8 cellular contexts compared by ENCODE assay signal in the genomic region with DNA sequence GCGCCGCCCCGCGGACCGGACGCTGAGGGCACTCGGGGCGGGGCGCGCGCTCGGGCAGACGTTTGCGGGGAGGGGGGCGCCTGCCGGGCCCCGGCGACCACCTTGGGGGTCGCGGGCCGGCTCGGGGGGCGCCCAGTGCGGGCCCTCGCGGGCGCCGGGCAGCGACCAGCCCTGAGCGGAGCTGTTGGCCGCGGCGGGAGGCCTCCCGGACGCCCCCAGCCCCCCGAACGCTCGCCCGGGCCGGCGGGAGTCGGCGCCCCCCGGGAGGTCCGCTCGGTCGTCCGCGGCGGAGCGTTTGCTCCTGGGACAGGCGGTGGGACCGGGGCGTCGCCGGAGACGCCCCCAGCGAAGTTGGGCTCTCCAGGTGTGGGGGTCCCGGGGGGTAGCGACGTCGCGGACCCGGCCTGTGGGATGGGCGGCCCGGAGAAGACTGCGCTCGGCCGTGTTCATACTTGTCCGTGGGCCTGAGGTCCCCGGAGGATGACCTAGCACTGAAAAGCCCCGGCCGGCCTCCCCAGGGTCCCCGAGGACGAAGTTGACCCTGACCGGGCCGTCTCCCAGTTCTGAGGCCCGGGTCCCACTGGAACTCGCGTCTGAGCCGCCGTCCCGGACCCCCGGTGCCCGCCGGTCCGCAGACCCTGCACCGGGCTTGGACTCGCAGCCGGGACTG. TPM values are rescaled to one million over a fixed set of nuclear protein-coding genes. Genes with fewer than 3 reads are reported as not detected.
DNase-seq lines count a peak whose midpoint lies in the region; FAIRE-seq and TF ChIP-seq lines count a peak whose summit lies in the region.

No MANE protein-coding gene starts in this region.

- WGBS in H1 (ENCODE audit: extremely low coverage in 1 of 2, insufficient coverage in 1 of 2, insufficient read length in 1 of 2, insufficient replicate concordance in 2 of 2, low coverage in 1 of 2, low lambda C conversion rate in 2 of 2, missing lambda C conversion rate in 1 of 2), 2 experiments: 3% methylated on average over 58 of the region's 90 CpGs; no CpG with 5 or more reads in 1 of the 2 experiments

- no peaks in the 10 kb centered on the region for H3K27me3 ChIP-seq in CD4-positive, alpha-beta memory T cell (ENCODE audit: insufficient read depth, low read length)
- H3K27me3 ChIP-seq in H1 (replicated peaks in 1 of 4; ENCODE audit: control insufficient read depth in 3 of 4, extremely low read depth in 1 of 4, insufficient read depth in 3 of 4, low read length in 3 of 4) (no peaks in the 10 kb centered on the region), neural cell (ENCODE audit: insufficient read depth, low read depth, low read length) (no peaks in the 10 kb centered on the region)

- H4K5ac ChIP-seq in H1 (ENCODE audit: insufficient read length, low read depth, low read length): no peak overlapping the region

- H3K18ac ChIP-seq in H1 (ENCODE audit: extremely low read depth, low read length): no peak overlapping the region

- no peak for FAIRE-seq in H1 (lab: Jason Lieb, UNC)

- TF ChIP-seq RAD21 in H1 (IDR thresholded peaks at IDR 0.05 in 1 of 2, conservative IDR thresholded peaks at IDR 0.05 in 1 of 2; ENCODE audit: low read depth in 2 of 2, low read length in 2 of 2) (no peak), neural cell (conservative IDR thresholded peaks at IDR 0.05) (no peak)

- no peak for TF ChIP-seq POLR2A in H1 (IDR thresholded peaks at IDR 0.05; ENCODE audit: control extremely low read depth in 1 of 2, low read depth in 2 of 2, low read length in 2 of 2)

- no peak overlapping the region for H3K4ac ChIP-seq in H1 (replicated peaks; ENCODE audit: insufficient read length, low read depth, low read length)

- no peak overlapping the region for H2BK120ac ChIP-seq in H1 (replicated peaks; ENCODE audit: low read depth, low read length)

- peak overlapping the region; percentile 93 to 96 (median 94) for H3K4me3 Mint-ChIP-seq in CD4-positive, alpha-beta memory T cell

- POLR2A ChIA-PET in CD4-positive, alpha-beta memory T cell (lab: Charles Lee; ENCODE audit: partially characterized antibody): interaction anchor here (0.7 to 1.5 kb wide), 6 partner anchors 9 to 187 kb away, joined by 3 to 5 read pairs (median 4); no protein-coding TSS in a partner anchor
- POLR2A ChIA-PET in H1 (lab: Charles Lee; ENCODE audit: partially characterized antibody): interaction anchor here (0.8 to 1.3 kb wide), 4 partner anchors 16 to 180 kb away, joined by 3 to 4 read pairs (median 3); partner anchors contain the start of gene CNN2

- peaks cover 56% of the 10 kb centered on the region for H3K4me1 ChIP-seq in CD4-positive, alpha-beta memory T cell (ENCODE audit: insufficient read depth, low read length)
- peaks cover 0 to 18% (median 14%) of the 10 kb centered on the region in 4 experiments; a peak in 6 of 7 replicates for H3K4me1 ChIP-seq in H1 (replicated peaks in 1 of 4; ENCODE audit: control insufficient read depth in 3 of 4, insufficient read depth in 4 of 4, low read length in 3 of 4)

- H2BK5ac ChIP-seq in H1 (ENCODE audit: low read depth, low read length): no peak overlapping the region

- H4K8ac ChIP-seq in H1 (ENCODE audit: extremely low read depth, insufficient read depth, low read length): no peak overlapping the region

- peak overlapping the region; percentile 58 to 68 for H3K4me3 ChIP-seq in CD4-positive, alpha-beta memory T cell (ENCODE audit: low read length in 2 of 2)
- peak overlapping the region; percentile 66 to 86 (median 76) for H3K4me3 ChIP-seq in H1 (ENCODE audit: extremely low read depth in 1 of 4, insufficient read depth in 2 of 4, low read depth in 3 of 4, low read length in 4 of 4)
- H3K4me3 ChIP-seq in neural cell (ENCODE audit: low read length): peak overlapping the region; percentile 94

- H3K36me3 Mint-ChIP-seq in CD4-positive, alpha-beta memory T cell: peaks cover 0 to 14% of the 10 kb centered on the region in 2 donors

- H4K20me1 ChIP-seq in H1 (replicated peaks in 1 of 2; ENCODE audit: control insufficient read depth in 1 of 2, insufficient read depth in 2 of 2, low read length in 2 of 2): peaks cover 12 to 15% of the 10 kb centered on the region in 2 experiments
- peaks cover 11% of the 10 kb centered on the region for H4K20me1 ChIP-seq in neural cell (ENCODE audit: insufficient read depth)

- H3K27ac ChIP-seq in CD4-positive, alpha-beta memory T cell (ENCODE audit: low read depth, low read length): peak overlapping the region; percentile 78
- H3K27ac ChIP-seq in H1 (ENCODE audit: low read depth, low read length) (no peak overlapping the region; the same call in 1 of the 2 replicates), neural cell (ENCODE audit: low read length) (no peak overlapping the region)

- H2BK20ac ChIP-seq in H1 (ENCODE audit: low read length): no peak overlapping the region

- peak overlapping the region; percentile 93 to 100 for H3K4me2 ChIP-seq in H1 (ENCODE audit: insufficient read depth in 1 of 2, low read depth in 2 of 2, low read length in 2 of 2)
- H3K4me2 ChIP-seq in neural cell (ENCODE audit: low read length): peak overlapping the region; percentile 68

- no peak overlapping the region for H3K14ac ChIP-seq in H1 (ENCODE audit: insufficient read length)

- no peak overlapping the region for H2AFZ ChIP-seq in H1 (ENCODE audit: low read length)
- H2AFZ ChIP-seq in neural cell (ENCODE audit: low read depth, low read length): no peak overlapping the region

- peak overlapping the region; percentile 84 to 96 (median 95) for H3K27ac Mint-ChIP-seq in CD4-positive, alpha-beta memory T cell

- no peak overlapping the region for H2AK5ac ChIP-seq in H1 (ENCODE audit: low read depth, low read length)

- H3K36me3 ChIP-seq in CD4-positive, alpha-beta memory T cell (ENCODE audit: insufficient read depth, low read length): peaks cover 6% of the 10 kb centered on the region
- H3K36me3 ChIP-seq in H1 (ENCODE audit: control insufficient read depth in 2 of 4, insufficient read depth in 4 of 4, low read length in 3 of 4) (peaks cover 0 to 5% (median 0%) of the 10 kb centered on the region in 4 experiments; a peak in 2 of 8 replicates), neural cell (ENCODE audit: insufficient read depth, low read length) (no peaks in the 10 kb centered on the region)

- H3K27me3 Mint-ChIP-seq in CD4-positive, alpha-beta memory T cell: no peaks in the 10 kb centered on the region

- intact Hi-C loops in CD4-positive, alpha-beta memory T cell (cut with micrococcal nuclease): no loop called here

- peaks cover 14% of the 10 kb centered on the region for H3K23me2 ChIP-seq in H1 (ENCODE audit: low read depth, low read length)

- TF ChIP-seq EP300 in H1 (IDR thresholded peaks at IDR 0.05; ENCODE audit: borderline replicate concordance in 1 of 2, low read depth in 2 of 2, low read length in 2 of 2) (no peak), neural cell (conservative IDR thresholded peaks at IDR 0.05; ENCODE audit: poor library complexity, severe bottlenecking) (no peak)

- no peaks in the 10 kb centered on the region for H3F3A ChIP-seq in neural cell (ENCODE audit: insufficient read depth, low read length, poor library complexity, severe bottlenecking)

- H3K9me3 Mint-ChIP-seq in CD4-positive, alpha-beta memory T cell: no peaks in the 10 kb centered on the region

- DNase-seq in CD4-positive, alpha-beta memory T cell: no peak
- DNase-seq in NCI-H69 (lab: John Stamatoyannopoulos, UW) (peak; percentile 46), H1 (ENCODE audit: low read depth in 1 of 2, low spot score in 2 of 2) (no peak), germinal center (ENCODE audit: low spot score) (no peak), NCI-H1436 (lab: John Stamatoyannopoulos, UW) (no peak), mesenteric fat pad (ENCODE audit: low spot score) (no peak), DMS79 (lab: John Stamatoyannopoulos, UW) (no peak)

- CTCF ChIA-PET in CD4-positive, alpha-beta memory T cell (lab: Charles Lee; ENCODE audit: partially characterized antibody): interaction anchor here (0.8 kb wide), 1 partner anchor 141 kb away, joined by 3 read pairs; no protein-coding TSS in a partner anchor
- CTCF ChIA-PET in H1 (lab: Charles Lee; ENCODE audit: partially characterized antibody): interaction anchor here (0.6 kb wide), 2 partner anchors 346 to 814 kb away, joined by 3 to 4 read pairs; no protein-coding TSS in a partner anchor

- H3K9ac ChIP-seq in H1 (replicated peaks in 1 of 4; ENCODE audit: extremely low read depth in 1 of 4, low read depth in 3 of 4, low read length in 3 of 4) (peak overlapping the region; percentile 36 to 95 (median 63); a peak in 3 of 7 replicates), neural cell (ENCODE audit: low read length) (peak overlapping the region; percentile 74)

- H3K79me1 ChIP-seq in H1 (ENCODE audit: low read depth, low read length): peaks cover 16% of the 10 kb centered on the region

- H3K9me2 ChIP-seq in neural cell (ENCODE audit: insufficient read depth, low read length): no peaks in the 10 kb centered on the region

- TF ChIP-seq CTCF in H1 (IDR thresholded peaks at IDR 0.05; ENCODE audit: control extremely low read depth in 1 of 3, insufficient read depth in 1 of 3, low read depth in 1 of 3, low read length in 3 of 3) (no peak), neural cell (IDR thresholded peaks at IDR 0.05; ENCODE audit: poor library complexity, severe bottlenecking) (no peak)

- H4K91ac ChIP-seq in H1 (replicated peaks; ENCODE audit: insufficient read length, low read length): no peak overlapping the region

- H3K23ac ChIP-seq in H1 (ENCODE audit: insufficient read length): no peak overlapping the region

- H2BK15ac ChIP-seq in H1 (ENCODE audit: low read length): no peak overlapping the region

- no peaks in the 10 kb centered on the region for H3K9me3 ChIP-seq in CD4-positive, alpha-beta memory T cell (ENCODE audit: control insufficient read depth in 1 of 2, low read length in 2 of 2)
- H3K9me3 ChIP-seq in H1 (ENCODE audit: insufficient read depth in 2 of 2, low read depth in 1 of 2, low read length in 1 of 2) (no peaks in the 10 kb centered on the region), neural cell (ENCODE audit: low read length) (no peaks in the 10 kb centered on the region)

- no peak overlapping the region for H2BK12ac ChIP-seq in H1 (ENCODE audit: low read depth, low read length)

- H3K56ac ChIP-seq in H1 (replicated peaks; ENCODE audit: insufficient read length, low read depth, low read length): no peak overlapping the region

- peaks cover 9 to 52% (median 31%) of the 10 kb centered on the region in 4 donors for H3K4me1 Mint-ChIP-seq in CD4-positive, alpha-beta memory T cell

- H3K79me2 ChIP-seq in H1 (ENCODE audit: control insufficient read depth in 1 of 2, insufficient read depth in 2 of 2, low read length in 2 of 2) (peaks cover 14 to 50% of the 10 kb centered on the region in 2 experiments; a peak in 3 of 4 replicates), neural cell (replicated peaks; ENCODE audit: insufficient read depth, low read length) (peaks cover 39% of the 10 kb centered on the region)

RNA-seq across cellular contexts. Expression of gene STK11, which starts 0.6 kb away (rescaled TPM):
- total RNA-seq in CD4-positive, alpha-beta memory T cell: 100 to 1,000 TPM; 112 to 114 TPM
- polyA plus RNA-seq in CD4-positive, alpha-beta memory T cell: 10 to 100 TPM; 11.0 to 43.5 TPM
- 70.7 and 75.2 TPM in 2 replicates for total RNA-seq in H1 (2021; fragmentation: NEBNext Ultra II Directional; extraction: Animal tissue kit (Norgen Biotek cat#: 25700))
- polyA plus RNA-seq in H1 (2011; rRNA removed): 45.3 and 71.0 TPM in 2 replicates
- 71.1 TPM for polyA plus RNA-seq in H1 (2011; cell fraction: cytosol; rRNA removed)
- polyA plus RNA-seq in H1 (2011; cell fraction: nucleus; rRNA removed): 143 TPM
- 58.3 to 76.3 TPM (median 64.8 TPM) in 4 replicates for polyA plus RNA-seq in H1 (2012, experiment 1 of 2)
- 55.4 TPM for polyA plus RNA-seq in H1 (2012, experiment 2 of 2)
- 44.0 TPM for polyA plus RNA-seq in H1 (2013, experiment 1 of 2)
- polyA plus RNA-seq in H1 (2013, experiment 2 of 2): 41.8 TPM
- polyA minus RNA-seq in H1 (2011; rRNA and poly(A)+ RNA removed): 22.4 and 26.9 TPM in 2 replicates
- polyA minus RNA-seq in H1 (2011; cell fraction: cytosol; rRNA and poly(A)+ RNA removed): 44.5 TPM
- 46.0 TPM for polyA minus RNA-seq in H1 (2011; cell fraction: nucleus; rRNA and poly(A)+ RNA removed)
- polyA plus RNA-seq in neural cell: 51.6 and 62.5 TPM in 2 replicates
- 50.6 and 54.8 TPM in 2 replicates for polyA minus RNA-seq in neural cell
- 60.8 TPM for total RNA-seq in mesenteric fat pad

RNA-seq across cellular contexts. Expression of gene CBARP, which starts 31.6 kb away (rescaled TPM):
- total RNA-seq in CD4-positive, alpha-beta memory T cell: not detected
- polyA plus RNA-seq in CD4-positive, alpha-beta memory T cell: not detected
- total RNA-seq in H1 (2021; fragmentation: NEBNext Ultra II Directional; extraction: Animal tissue kit (Norgen Biotek cat#: 25700)): 14.7 and 18.0 TPM in 2 replicates
- polyA plus RNA-seq in H1 (2011; rRNA removed) (4.9 and 11.6 TPM in 2 replicates), neural cell (18.2 and 24.5 TPM in 2 replicates)
- polyA plus RNA-seq in H1 (2011; cell fraction: cytosol; rRNA removed): 7.4 TPM
- 39.9 TPM for polyA plus RNA-seq in H1 (2011; cell fraction: nucleus; rRNA removed)
- 4.2 to 12.2 TPM (median 10.1 TPM) in 4 replicates for polyA plus RNA-seq in H1 (2012, experiment 1 of 2)
- polyA plus RNA-seq in H1 (2012, experiment 2 of 2): 3.2 TPM
- 11.0 TPM for polyA plus RNA-seq in H1 (2013, experiment 1 of 2)
- polyA plus RNA-seq in H1 (2013, experiment 2 of 2): 9.9 TPM
- 2.0 and 2.2 TPM in 2 replicates for polyA minus RNA-seq in H1 (2011; rRNA and poly(A)+ RNA removed)
- 8.2 TPM for polyA minus RNA-seq in H1 (2011; cell fraction: cytosol; rRNA and poly(A)+ RNA removed)
- polyA minus RNA-seq in H1 (2011; cell fraction: nucleus; rRNA and poly(A)+ RNA removed): 11.6 TPM
- polyA minus RNA-seq in neural cell: 16.6 and 21.7 TPM in 2 replicates
- 6.2 TPM for total RNA-seq in mesenteric fat pad

RNA-seq across cellular contexts. Expression of gene SBNO2, which starts 32.1 kb away (rescaled TPM):
- total RNA-seq in CD4-positive, alpha-beta memory T cell: 10 to 100 TPM; 92.6 to 98.6 TPM
- 1 to 10 TPM in 1 of 2 donors, under 1 TPM in 1; 0.37 to 3.5 TPM for polyA plus RNA-seq in CD4-positive, alpha-beta memory T cell
- total RNA-seq in H1 (2021; fragmentation: NEBNext Ultra II Directional; extraction: Animal tissue kit (Norgen Biotek cat#: 25700)): 31.4 and 37.4 TPM in 2 replicates
- 12.2 and 21.3 TPM in 2 replicates for polyA plus RNA-seq in H1 (2011; rRNA removed)
- polyA plus RNA-seq in H1 (2011; cell fraction: cytosol; rRNA removed): 12.8 TPM
- 67.3 TPM for polyA plus RNA-seq in H1 (2011; cell fraction: nucleus; rRNA removed)
- 21.4 to 33.6 TPM (median 24.5 TPM) in 4 replicates for polyA plus RNA-seq in H1 (2012, experiment 1 of 2)
- 13.6 TPM for polyA plus RNA-seq in H1 (2012, experiment 2 of 2)
- polyA plus RNA-seq in H1 (2013, experiment 1 of 2): 16.0 TPM
- 14.4 TPM for polyA plus RNA-seq in H1 (2013, experiment 2 of 2)
- polyA minus RNA-seq in H1 (2011; rRNA and poly(A)+ RNA removed): 10.0 and 10.6 TPM in 2 replicates
- polyA minus RNA-seq in H1 (2011; cell fraction: cytosol; rRNA and poly(A)+ RNA removed): 23.1 TPM
- polyA minus RNA-seq in H1 (2011; cell fraction: nucleus; rRNA and poly(A)+ RNA removed): 23.4 TPM
- polyA plus RNA-seq in neural cell: 4.8 and 5.2 TPM in 2 replicates
- 6.1 and 6.9 TPM in 2 replicates for polyA minus RNA-seq in neural cell
- total RNA-seq in mesenteric fat pad: 139 TPM

RNA-seq across cellular contexts. Expression of gene ATP5F1D, which starts 35.4 kb away (rescaled TPM):
- 100 to 1,000 TPM; 105 to 108 TPM for total RNA-seq in CD4-positive, alpha-beta memory T cell
- 100 to 1,000 TPM; 133 to 243 TPM for polyA plus RNA-seq in CD4-positive, alpha-beta memory T cell
- 174 and 182 TPM in 2 replicates for total RNA-seq in H1 (2021; fragmentation: NEBNext Ultra II Directional; extraction: Animal tissue kit (Norgen Biotek cat#: 25700))
- polyA plus RNA-seq in H1 (2011; rRNA removed): 249 and 338 TPM in 2 replicates
- polyA plus RNA-seq in H1 (2011; cell fraction: cytosol; rRNA removed): 142 TPM
- 120 TPM for polyA plus RNA-seq in H1 (2011; cell fraction: nucleus; rRNA removed)
- 87.3 to 189 TPM (median 180 TPM) in 4 replicates for polyA plus RNA-seq in H1 (2012, experiment 1 of 2)
- polyA plus RNA-seq in H1 (2012, experiment 2 of 2): 328 TPM
- 148 TPM for polyA plus RNA-seq in H1 (2013, experiment 1 of 2)
- polyA plus RNA-seq in H1 (2013, experiment 2 of 2): 145 TPM
- polyA minus RNA-seq in H1 (2011; rRNA and poly(A)+ RNA removed): 13.4 and 18.6 TPM in 2 replicates
- 118 TPM for polyA minus RNA-seq in H1 (2011; cell fraction: cytosol; rRNA and poly(A)+ RNA removed)
- polyA minus RNA-seq in H1 (2011; cell fraction: nucleus; rRNA and poly(A)+ RNA removed): 40.2 TPM
- polyA plus RNA-seq in neural cell: 22.8 and 47.8 TPM in 2 replicates
- polyA minus RNA-seq in neural cell: 9.0 and 13.3 TPM in 2 replicates
- total RNA-seq in mesenteric fat pad: 189 TPM

RNA-seq across cellular contexts. Expression of gene MIDN, which starts 42.2 kb away (rescaled TPM):
- total RNA-seq in CD4-positive, alpha-beta memory T cell: 10 to 100 TPM; 30.3 to 34.0 TPM
- 1 to 10 TPM in 1 of 2 donors, under 1 TPM in 1; 0.75 to 6.1 TPM for polyA plus RNA-seq in CD4-positive, alpha-beta memory T cell
- total RNA-seq in H1 (2021; fragmentation: NEBNext Ultra II Directional; extraction: Animal tissue kit (Norgen Biotek cat#: 25700)): 159 and 166 TPM in 2 replicates
- polyA plus RNA-seq in H1 (2011; rRNA removed): 39.8 and 86.0 TPM in 2 replicates
- polyA plus RNA-seq in H1 (2011; cell fraction: cytosol; rRNA removed): 38.5 TPM
- polyA plus RNA-seq in H1 (2011; cell fraction: nucleus; rRNA removed): 85.2 TPM
- polyA plus RNA-seq in H1 (2012, experiment 1 of 2): 58.2 to 110 TPM (median 92.2 TPM) in 4 replicates
- 90.5 TPM for polyA plus RNA-seq in H1 (2012, experiment 2 of 2)
- polyA plus RNA-seq in H1 (2013, experiment 1 of 2): 95.6 TPM
- 90.3 TPM for polyA plus RNA-seq in H1 (2013, experiment 2 of 2)
- polyA minus RNA-seq in H1 (2011; rRNA and poly(A)+ RNA removed): 10.3 and 14.3 TPM in 2 replicates
- polyA minus RNA-seq in H1 (2011; cell fraction: cytosol; rRNA and poly(A)+ RNA removed): 86.0 TPM
- polyA minus RNA-seq in H1 (2011; cell fraction: nucleus; rRNA and poly(A)+ RNA removed): 55.2 TPM
- 24.8 and 28.3 TPM in 2 replicates for polyA plus RNA-seq in neural cell
- 56.4 and 57.9 TPM in 2 replicates for polyA minus RNA-seq in neural cell
- 156 TPM for total RNA-seq in mesenteric fat pad
